ENCODE assay signal across 35 cellular contexts in genomic region chr22:20388200-20388599, GRCh38.
"Had no signal": no experiment of that assay in that cellular context is flagged by ENCODE, and none has a peak within 500 bp of the region (broad histone marks: within the 10 kb centered on the region; RNA-seq: fewer than 3 reads in every experiment).

No MANE protein-coding gene starts in this region.

- ATAC-seq: activated CD4-positive, CD25-positive, alpha-beta regulatory T cell treated with anti-CD3 and anti-CD28 coated beads, Interleukin-2, amount 50 U/mL, for 24 hours; activated naive CD4-positive, alpha-beta T cell treated with anti-CD3 and anti-CD28 coated beads, Interleukin-2, amount 50 U/mL, for 72 hours; activated T-cell treated with anti-CD3 and anti-CD28 coated beads, Interleukin-2, amount 50 U/mL, for 72 hours; effector memory CD8-positive, alpha-beta T cell; foreskin keratinocyte; gastrocnemius medialis; heart left ventricle; T-helper 17 cell had no signal

- H3K27me3 ChIP-seq: ascending aorta, breast epithelium, cardiac muscle cell, colonic mucosa had no signal

- H3K27ac ChIP-seq: ascending aorta, breast epithelium, cardiac muscle cell, colonic mucosa, dorsolateral prefrontal cortex, epithelial cell of prostate, foreskin keratinocyte, gastrocnemius medialis, heart left ventricle, WERI-Rb-1 had no signal

- H3K4me1 Mint-ChIP-seq: activated CD4-positive, alpha-beta T cell treated with anti-CD3 and anti-CD28 coated beads, Interleukin-2, amount 10 ng/mL, durations not matched to agents 24 days and 14 days; T-helper 17 cell had no signal

- H3K4me3 Mint-ChIP-seq: activated B cell treated with CpG ODN at 0.5 μM for 24 hours; activated CD4-positive, alpha-beta memory T cell treated with anti-CD3 and anti-CD28 coated beads for 36 hours; activated CD4-positive, alpha-beta T cell treated with anti-CD3 and anti-CD28 coated beads, Interleukin-2, amount 10 ng/mL, durations not matched to agents 24 days and 14 days; activated naive CD4-positive, alpha-beta T cell treated with anti-CD3 and anti-CD28 coated beads, Interleukin-2, amount 10 ng/mL, durations not matched to agents 7 days and 5 days; activated naive CD8-positive, alpha-beta T cell treated with anti-CD3 and anti-CD28 coated beads, Interleukin-2, amount 10 ng/mL, durations not matched to agents 7 days and 5 days; activated T-cell treated with anti-CD3 and anti-CD28 coated beads, Interleukin-2, amount 50 U/mL, for 24 hours; activated T-cell treated with anti-CD3 and anti-CD28 coated beads, Interleukin-2, amount 50 U/mL, for 72 hours; brain; dendritic cell treated with granulocyte-macrophage colony-stimulating factor and Interleukin-4, amounts not matched to agents 40 ng/mL and 50 ng/mL, for 4 days; effector memory CD8-positive, alpha-beta T cell; T-helper 17 cell; T-helper 2 cell treated with Interferon-gamma antibody and Interleukin-4, amounts not matched to agents 5 μg/mL and 100 μg/mL, for 36 hours had no signal

- H3K36me3 Mint-ChIP-seq: activated CD4-positive, alpha-beta memory T cell treated with anti-CD3 and anti-CD28 coated beads for 36 hours; activated naive CD4-positive, alpha-beta T cell treated with anti-CD3 and anti-CD28 coated beads, Interleukin-2, amount 10 ng/mL, durations not matched to agents 7 days and 5 days; activated naive CD8-positive, alpha-beta T cell treated with anti-CD3 and anti-CD28 coated beads, Interleukin-2, amount 10 ng/mL, durations not matched to agents 7 days and 5 days; brain had no signal

- FAIRE-seq: endothelial cell of umbilical vein had no signal

- H3K4me1 ChIP-seq: ascending aorta, breast epithelium, colonic mucosa, foreskin keratinocyte, gastrocnemius medialis had no signal

- H3K4me3 ChIP-seq: ascending aorta, breast epithelium, cardiac muscle cell, colonic mucosa, dorsolateral prefrontal cortex, gastrocnemius medialis, heart left ventricle had no signal

- DNase-seq: activated B cell treated with CpG ODN at 0.5 μM for 24 hours; activated CD4-positive, alpha-beta memory T cell treated with anti-CD3 and anti-CD28 coated beads for 36 hours; activated CD4-positive, alpha-beta T cell treated with anti-CD3 and anti-CD28 coated beads, Interleukin-2, amount 10 ng/mL, durations not matched to agents 24 days and 14 days; activated CD8-positive, alpha-beta memory T cell treated with anti-CD3 and anti-CD28 coated beads, Interleukin-2, amount 50 U/mL, for 48 hours; activated gamma-delta T cell; activated naive CD4-positive, alpha-beta T cell; activated naive CD4-positive, alpha-beta T cell treated with anti-CD3 and anti-CD28 coated beads, Interleukin-2, amount 10 ng/mL, durations not matched to agents 7 days and 5 days; activated naive CD8-positive, alpha-beta T cell treated with anti-CD3 and anti-CD28 coated beads, Interleukin-2, amount 10 ng/mL, durations not matched to agents 7 days and 5 days; activated T-cell treated with anti-CD3 and anti-CD28 coated beads for 4 hours; activated T-cell treated with anti-CD3 and anti-CD28 coated beads, Interleukin-2, amount 50 U/mL, for 24 hours; activated T-cell treated with anti-CD3 and anti-CD28 coated beads, Interleukin-2, amount 50 U/mL, for 72 hours; central memory CD4-positive, alpha-beta T cell; cerebellar nuclear complex; colonic mucosa; dorsolateral prefrontal cortex; effector CD4-positive, alpha-beta T cell; effector memory CD8-positive, alpha-beta T cell; foreskin keratinocyte; gastrocnemius medialis; glutamatergic neuron; heart left ventricle; T-helper 1 cell; T-helper 17 cell; T1000; WERI-Rb-1 had no signal

- H3K27me3 Mint-ChIP-seq: dendritic cell treated with granulocyte-macrophage colony-stimulating factor and Interleukin-4, amounts not matched to agents 40 ng/mL and 50 ng/mL, for 4 days had no signal

- H3K9me3 ChIP-seq: ascending aorta, breast epithelium, colonic mucosa, gastrocnemius medialis, heart left ventricle had no signal

- H3K9me3 Mint-ChIP-seq: activated B cell treated with CpG ODN at 0.5 μM for 24 hours; activated CD4-positive, alpha-beta T cell treated with anti-CD3 and anti-CD28 coated beads, Interleukin-2, amount 10 ng/mL, durations not matched to agents 24 days and 14 days; activated naive CD4-positive, alpha-beta T cell treated with anti-CD3 and anti-CD28 coated beads, Interleukin-2, amount 50 U/mL, for 72 hours; activated naive CD8-positive, alpha-beta T cell treated with anti-CD3 and anti-CD28 coated beads, Interleukin-2, amount 10 ng/mL, durations not matched to agents 7 days and 5 days; activated T-cell treated with anti-CD3 and anti-CD28 coated beads, Interleukin-2, amount 50 U/mL, for 24 hours; effector memory CD8-positive, alpha-beta T cell; T-helper 2 cell treated with Interferon-gamma antibody and Interleukin-4, amounts not matched to agents 5 μg/mL and 100 μg/mL, for 36 hours had no signal

- H3K27ac Mint-ChIP-seq: activated B cell treated with CpG ODN at 0.5 μM for 24 hours; activated CD4-positive, alpha-beta memory T cell treated with anti-CD3 and anti-CD28 coated beads for 36 hours; activated CD4-positive, alpha-beta T cell treated with anti-CD3 and anti-CD28 coated beads, Interleukin-2, amount 10 ng/mL, durations not matched to agents 24 days and 14 days; activated naive CD4-positive, alpha-beta T cell treated with anti-CD3 and anti-CD28 coated beads, Interleukin-2, amount 10 ng/mL, durations not matched to agents 7 days and 5 days; activated naive CD8-positive, alpha-beta T cell treated with anti-CD3 and anti-CD28 coated beads, Interleukin-2, amount 10 ng/mL, durations not matched to agents 7 days and 5 days; activated T-cell treated with anti-CD3 and anti-CD28 coated beads, Interleukin-2, amount 50 U/mL, for 24 hours; activated T-cell treated with anti-CD3 and anti-CD28 coated beads, Interleukin-2, amount 50 U/mL, for 72 hours; brain; dendritic cell treated with granulocyte-macrophage colony-stimulating factor and Interleukin-4, amounts not matched to agents 40 ng/mL and 50 ng/mL, for 4 days; effector memory CD8-positive, alpha-beta T cell; T-helper 17 cell; T-helper 2 cell treated with Interferon-gamma antibody and Interleukin-4, amounts not matched to agents 5 μg/mL and 100 μg/mL, for 36 hours had no signal

- H3K36me3 ChIP-seq: ascending aorta, breast epithelium, cardiac muscle cell, colonic mucosa, gastrocnemius medialis, heart left ventricle, WERI-Rb-1 had no signal
